ENCODE assay signal across 1 cellular context in genomic region chr13:27261376-27261775, GRCh38.
TF ChIP-seq lines count a peak whose summit lies in the region.

No MANE protein-coding gene starts in this region.

TF ChIP-seq in HepG2, 621 proteins besides CTCF, POLR2A, EP300 and RAD21:
- no peak for TF ChIP-seq HNF4A (CRISPR knock-in tag; IDR thresholded peaks at IDR 0.05)
- TF ChIP-seq SSRP1 (CRISPR knock-in tag; IDR thresholded peaks at IDR 0.05), result no peak
- no peak for TF ChIP-seq SMARCC2 (IDR thresholded peaks at IDR 0.05)
- no peak for TF ChIP-seq ELF4 (CRISPR knock-in tag; IDR thresholded peaks at IDR 0.05; ENCODE audit: borderline replicate concordance)
- no peak for TF ChIP-seq MYNN (CRISPR knock-in tag; IDR thresholded peaks at IDR 0.05; ENCODE audit: low read depth)
- no peak for TF ChIP-seq ZNF160 (CRISPR knock-in tag; IDR thresholded peaks at IDR 0.05)
- TF ChIP-seq IRF2 (CRISPR knock-in tag; IDR thresholded peaks at IDR 0.05), result no peak
- no peak for TF ChIP-seq HOXA3 (CRISPR knock-in tag; IDR thresholded peaks at IDR 0.05)
- TF ChIP-seq, protein P1, sequence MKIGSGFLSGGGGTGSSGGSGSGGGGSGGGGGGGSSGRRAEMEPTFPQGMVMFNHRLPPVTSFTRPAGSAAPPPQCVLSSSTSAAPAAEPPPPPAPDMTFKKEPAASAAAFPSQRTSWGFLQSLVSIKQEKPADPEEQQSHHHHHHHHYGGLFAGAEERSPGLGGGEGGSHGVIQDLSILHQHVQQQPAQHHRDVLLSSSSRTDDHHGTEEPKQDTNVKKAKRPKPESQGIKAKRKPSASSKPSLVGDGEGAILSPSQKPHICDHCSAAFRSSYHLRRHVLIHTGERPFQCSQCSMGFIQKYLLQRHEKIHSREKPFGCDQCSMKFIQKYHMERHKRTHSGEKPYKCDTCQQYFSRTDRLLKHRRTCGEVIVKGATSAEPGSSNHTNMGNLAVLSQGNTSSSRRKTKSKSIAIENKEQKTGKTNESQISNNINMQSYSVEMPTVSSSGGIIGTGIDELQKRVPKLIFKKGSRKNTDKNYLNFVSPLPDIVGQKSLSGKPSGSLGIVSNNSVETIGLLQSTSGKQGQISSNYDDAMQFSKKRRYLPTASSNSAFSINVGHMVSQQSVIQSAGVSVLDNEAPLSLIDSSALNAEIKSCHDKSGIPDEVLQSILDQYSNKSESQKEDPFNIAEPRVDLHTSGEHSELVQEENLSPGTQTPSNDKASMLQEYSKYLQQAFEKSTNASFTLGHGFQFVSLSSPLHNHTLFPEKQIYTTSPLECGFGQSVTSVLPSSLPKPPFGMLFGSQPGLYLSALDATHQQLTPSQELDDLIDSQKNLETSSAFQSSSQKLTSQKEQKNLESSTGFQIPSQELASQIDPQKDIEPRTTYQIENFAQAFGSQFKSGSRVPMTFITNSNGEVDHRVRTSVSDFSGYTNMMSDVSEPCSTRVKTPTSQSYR (CRISPR knock-in tag; IDR thresholded peaks at IDR 0.05; ENCODE audit: borderline replicate concordance), result no peak
- TF ChIP-seq, protein P2, sequence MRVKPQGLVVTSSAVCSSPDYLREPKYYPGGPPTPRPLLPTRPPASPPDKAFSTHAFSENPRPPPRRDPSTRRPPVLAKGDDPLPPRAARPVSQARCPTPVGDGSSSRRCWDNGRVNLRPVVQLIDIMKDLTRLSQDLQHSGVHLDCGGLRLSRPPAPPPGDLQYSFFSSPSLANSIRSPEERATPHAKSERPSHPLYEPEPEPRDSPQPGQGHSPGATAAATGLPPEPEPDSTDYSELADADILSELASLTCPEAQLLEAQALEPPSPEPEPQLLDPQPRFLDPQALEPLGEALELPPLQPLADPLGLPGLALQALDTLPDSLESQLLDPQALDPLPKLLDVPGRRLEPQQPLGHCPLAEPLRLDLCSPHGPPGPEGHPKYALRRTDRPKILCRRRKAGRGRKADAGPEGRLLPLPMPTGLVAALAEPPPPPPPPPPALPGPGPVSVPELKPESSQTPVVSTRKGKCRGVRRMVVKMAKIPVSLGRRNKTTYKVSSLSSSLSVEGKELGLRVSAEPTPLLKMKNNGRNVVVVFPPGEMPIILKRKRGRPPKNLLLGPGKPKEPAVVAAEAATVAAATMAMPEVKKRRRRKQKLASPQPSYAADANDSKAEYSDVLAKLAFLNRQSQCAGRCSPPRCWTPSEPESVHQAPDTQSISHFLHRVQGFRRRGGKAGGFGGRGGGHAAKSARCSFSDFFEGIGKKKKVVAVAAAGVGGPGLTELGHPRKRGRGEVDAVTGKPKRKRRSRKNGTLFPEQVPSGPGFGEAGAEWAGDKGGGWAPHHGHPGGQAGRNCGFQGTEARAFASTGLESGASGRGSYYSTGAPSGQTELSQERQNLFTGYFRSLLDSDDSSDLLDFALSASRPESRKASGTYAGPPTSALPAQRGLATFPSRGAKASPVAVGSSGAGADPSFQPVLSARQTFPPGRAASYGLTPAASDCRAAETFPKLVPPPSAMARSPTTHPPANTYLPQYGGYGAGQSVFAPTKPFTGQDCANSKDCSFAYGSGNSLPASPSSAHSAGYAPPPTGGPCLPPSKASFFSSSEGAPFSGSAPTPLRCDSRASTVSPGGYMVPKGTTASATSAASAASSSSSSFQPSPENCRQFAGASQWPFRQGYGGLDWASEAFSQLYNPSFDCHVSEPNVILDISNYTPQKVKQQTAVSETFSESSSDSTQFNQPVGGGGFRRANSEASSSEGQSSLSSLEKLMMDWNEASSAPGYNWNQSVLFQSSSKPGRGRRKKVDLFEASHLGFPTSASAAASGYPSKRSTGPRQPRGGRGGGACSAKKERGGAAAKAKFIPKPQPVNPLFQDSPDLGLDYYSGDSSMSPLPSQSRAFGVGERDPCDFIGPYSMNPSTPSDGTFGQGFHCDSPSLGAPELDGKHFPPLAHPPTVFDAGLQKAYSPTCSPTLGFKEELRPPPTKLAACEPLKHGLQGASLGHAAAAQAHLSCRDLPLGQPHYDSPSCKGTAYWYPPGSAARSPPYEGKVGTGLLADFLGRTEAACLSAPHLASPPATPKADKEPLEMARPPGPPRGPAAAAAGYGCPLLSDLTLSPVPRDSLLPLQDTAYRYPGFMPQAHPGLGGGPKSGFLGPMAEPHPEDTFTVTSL (CRISPR knock-in tag; IDR thresholded peaks at IDR 0.05; ENCODE audit: borderline replicate concordance), result no peak
- no peak for TF ChIP-seq ZNF773 (CRISPR knock-in tag; IDR thresholded peaks at IDR 0.05; ENCODE audit: borderline replicate concordance)
- TF ChIP-seq ZNF431 (CRISPR knock-in tag; IDR thresholded peaks at IDR 0.05; ENCODE audit: borderline replicate concordance, low read depth), result no peak
- TF ChIP-seq ZNF468 (CRISPR knock-in tag; IDR thresholded peaks at IDR 0.05), result no peak
- TF ChIP-seq ZNF10 (CRISPR knock-in tag; IDR thresholded peaks at IDR 0.05; ENCODE audit: borderline replicate concordance, low read depth), result no peak
- no peak for TF ChIP-seq NFE2L2 (IDR thresholded peaks at IDR 0.05; ENCODE audit: low read length)
